ENCODE assay signal across 1 cellular context in genomic region chr10:86855503-86855902, GRCh38.
TF ChIP-seq lines count a peak whose summit lies in the region.

No MANE protein-coding gene starts in this region.

TF ChIP-seq in H1, 55 proteins besides CTCF, POLR2A, EP300 and RAD21:
- TF ChIP-seq MAFK (IDR thresholded peaks at IDR 0.05; ENCODE audit: low read depth, low read length), result no peak
- TF ChIP-seq TEAD4 (IDR thresholded peaks at IDR 0.05; ENCODE audit: low read depth, low read length), result no peak
- TF ChIP-seq KDM1A (IDR thresholded peaks at IDR 0.05; ENCODE audit: borderline replicate concordance, low read length), result no peak
- no peak for TF ChIP-seq RNF2 (IDR thresholded peaks at IDR 0.05; ENCODE audit: borderline replicate concordance, low read depth, low read length, missing control alignments, poor library complexity, severe bottlenecking)
- TF ChIP-seq CTBP2 (IDR thresholded peaks at IDR 0.05; ENCODE audit: borderline replicate concordance, insufficient read depth, insufficient read length, low read length), result no peak
